Comparison of ENCODE assay signal across 3 cellular contexts in the genomic region with DNA sequence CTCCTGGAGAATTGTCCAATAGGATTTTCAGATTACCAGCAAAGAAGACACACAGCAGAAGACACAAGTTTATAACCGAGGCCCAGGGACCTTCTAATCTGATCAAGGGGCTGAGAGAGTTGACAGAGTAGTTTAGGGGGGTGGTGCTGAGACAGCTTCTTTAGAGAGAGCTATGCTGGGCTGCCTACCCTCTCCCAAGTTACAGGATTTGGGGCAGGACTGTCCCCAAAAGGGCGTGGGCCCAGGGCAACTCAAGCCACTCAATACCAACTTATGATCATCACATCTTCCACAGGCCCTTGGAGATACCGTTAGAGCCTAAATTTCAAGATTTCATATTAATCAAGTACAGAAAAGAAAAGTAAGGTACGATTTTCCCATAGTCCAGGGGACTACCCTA.
"Had no signal": no experiment of that assay in that cellular context is flagged by ENCODE, and none has a peak within 500 bp of the region (broad histone marks: within the 10 kb centered on the region; RNA-seq: fewer than 3 reads in every experiment).

No MANE protein-coding gene starts in this region.

- DNase-seq: GDM1, GF-D8 had no signal

- H3K4me3 ChIP-seq: GM12878 had no signal

- ATAC-seq: GM12878 had no signal
